Comparison of ENCODE assay signal across 21 cellular contexts in the genomic region with DNA sequence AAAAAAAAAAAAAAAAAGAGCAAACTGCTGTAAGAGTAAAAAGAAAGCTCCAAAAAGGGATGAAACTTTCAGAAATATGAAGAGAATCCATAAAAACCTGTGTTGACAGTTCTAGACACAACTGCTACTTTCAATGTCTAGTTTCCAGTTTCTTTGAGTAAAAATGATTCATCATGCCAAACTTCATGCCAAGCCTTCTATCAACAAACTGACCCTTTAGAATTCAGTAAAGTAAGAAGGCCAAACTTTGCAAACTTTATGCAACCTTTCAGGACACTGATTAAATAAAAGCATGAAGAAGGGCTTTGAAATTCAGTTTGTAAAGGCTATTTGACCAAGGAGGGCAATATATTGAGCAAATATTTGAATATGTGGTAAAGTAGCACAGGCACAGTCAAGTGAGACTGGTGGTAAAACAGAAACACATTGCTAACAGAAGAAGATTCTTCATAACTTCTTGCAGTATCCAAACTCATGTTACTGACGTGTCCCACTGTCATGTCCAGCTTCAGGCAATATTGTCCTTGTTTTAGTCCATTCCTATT. TPM values are rescaled to one million over a fixed set of nuclear protein-coding genes. Genes with fewer than 3 reads are reported as not detected.
DNase-seq lines count a peak whose midpoint lies in the region; ATAC-seq, FAIRE-seq and TF ChIP-seq lines count a peak whose summit lies in the region.
"Had no signal": no experiment of that assay in that cellular context is flagged by ENCODE, and none has a peak within 500 bp of the region (broad histone marks: within the 10 kb centered on the region; RNA-seq: fewer than 3 reads in every experiment).

No MANE protein-coding gene starts in this region.

- H3K4me2 ChIP-seq in HepG2 (ENCODE audit: low read depth, low read length) (no peak overlapping the region), neural progenitor cell (no peak overlapping the region)
- H3K4me2 ChIP-seq: KMS-11 had no signal

- peaks cover 10% of the 10 kb centered on the region for H3K4me1 ChIP-seq in HepG2 (ENCODE audit: insufficient read depth, low read length)
- no peaks in the 10 kb centered on the region for H3K4me1 ChIP-seq in right lobe of liver
- peaks cover 5% of the 10 kb centered on the region for H3K4me1 ChIP-seq in neural progenitor cell
- H3K4me1 ChIP-seq: Peyer's patch, SJSA1 had no signal

- H3K36me3 ChIP-seq in HepG2 (replicated peaks in 1 of 2; ENCODE audit: control insufficient read depth in 1 of 2, insufficient read depth in 2 of 2, low read length in 2 of 2) (no peaks in the 10 kb centered on the region), right lobe of liver (no peaks in the 10 kb centered on the region), neural progenitor cell (no peaks in the 10 kb centered on the region)
- H3K36me3 ChIP-seq: Peyer's patch, SJSA1 had no signal

- POLR2A ChIA-PET in HepG2 (lab: Yijun Ruan, JAX) = no interaction called here

- H3K79me2 ChIP-seq in HepG2 (ENCODE audit: insufficient read depth, low read length) (no peaks in the 10 kb centered on the region), neural progenitor cell (ENCODE audit: low read depth) (no peaks in the 10 kb centered on the region)

- no TSS peak for BruUV-seq in HepG2 (replicated peaks; lab: Mats Ljungman, UMichigan)

- no peak overlapping the region for H3K27ac Mint-ChIP-seq in neural progenitor cell
- H3K27ac Mint-ChIP-seq: CD4-positive, alpha-beta T cell had no signal

- TF ChIP-seq EP300 in HepG2 (IDR thresholded peaks at IDR 0.05; ENCODE audit: low read depth in 2 of 2, low read length in 2 of 2) (peak in 1 of 2 experiments; percentile 13; a peak in 1 of 4 replicates), HepG2 (CRISPR knock-in tag; IDR thresholded peaks at IDR 0.05; ENCODE audit: borderline replicate concordance) (no peak)

- TF ChIP-seq CTCF in HepG2 (CRISPR knock-in tag; IDR thresholded peaks at IDR 0.05) (no peak), right lobe of liver (IDR thresholded peaks at IDR 0.05) (no peak), neural progenitor cell (IDR thresholded peaks at IDR 0.05) (no peak)

- no peak overlapping the region for H3K27ac ChIP-seq in HepG2 (ENCODE audit: extremely low read length, insufficient read depth, low read length)
- H3K27ac ChIP-seq in right lobe of liver = no peak overlapping the region
- no peak overlapping the region for H3K27ac ChIP-seq in neural progenitor cell
- H3K27ac ChIP-seq: KMS-11, Peyer's patch, SJSA1 had no signal

- DNase-seq in HepG2 (ENCODE audit: low spot score) (peak; percentile 20), right lobe of liver (no peak), fibroblast of gingiva (ENCODE audit: low read depth) (peak; percentile 36), neural progenitor cell (ENCODE audit: low spot score) (no peak), ecto neural progenitor cell (ENCODE audit: low spot score) (no peak)
- no peak for DNase-seq in stimulated activated CD4-positive, alpha-beta T cell treated with anti-CD3 and anti-CD28 coated beads, Interleukin-15, amount 100 ng/mL, for 24 hours
- DNase-seq: CD4-positive, alpha-beta T cell; GOT3; NCI-H1436; NCI-H2029; NCI-H2171; NCI-H446; NCI-H526 treated with DMSO at 0.1 percent for 48 hours; Peyer's patch had no signal

- no peak for TF ChIP-seq RAD21 in HepG2 (CRISPR knock-in tag; IDR thresholded peaks at IDR 0.05)

- intact Hi-C loops in HepG2 (cut with micrococcal nuclease; ENCODE audit: unreplicated experiment) (no loop called here), right lobe of liver (cut with DNase I) (no loop called here)

- H3K9ac ChIP-seq in HepG2 (ENCODE audit: insufficient read depth, low read depth, low read length) (no peak overlapping the region), neural progenitor cell (no peak overlapping the region)
- H3K9ac ChIP-seq: KMS-11 had no signal

- H2AFZ ChIP-seq in HepG2 (ENCODE audit: low read length) (no peak overlapping the region), neural progenitor cell (replicated peaks) (peak overlapping the region; percentile 74)

- H3K27me3 ChIP-seq in HepG2 (ENCODE audit: control insufficient read depth in 1 of 2, insufficient read depth in 2 of 2, low read length in 2 of 2) (no peaks in the 10 kb centered on the region), right lobe of liver (no peaks in the 10 kb centered on the region), neural progenitor cell (no peaks in the 10 kb centered on the region)
- H3K27me3 ChIP-seq: Peyer's patch, SJSA1 had no signal

- TF ChIP-seq POLR2A in HepG2 (IDR thresholded peaks at IDR 0.05; ENCODE audit: insufficient read depth in 1 of 2, low read depth in 2 of 2, low read length in 2 of 2) = no peak
- TF ChIP-seq POLR2A in right lobe of liver (IDR thresholded peaks at IDR 0.05) = no peak

- 0% methylated on average over 1 of the region's 1 CpG for WGBS in HepG2 (ENCODE audit: low lambda C conversion rate)
- WGBS in right lobe of liver (ENCODE audit: insufficient coverage, low coverage, low lambda C conversion rate, missing lambda C conversion rate) = 85% methylated on average over 1 of the region's 1 CpG

- CTCF ChIA-PET in HepG2 (lab: Yijun Ruan, JAX; ENCODE audit: low intra/inter-chr PET ratio, low total read pairs) = no interaction called here

- peaks cover 13% of the 10 kb centered on the region for H3F3A ChIP-seq in neural progenitor cell (ENCODE audit: low read depth)

- peaks cover 2% of the 10 kb centered on the region for H3K27me3 Mint-ChIP-seq in neural progenitor cell (ENCODE audit: insufficient read depth, low read depth)

- no peak overlapping the region for H3K4me3 ChIP-seq in HepG2 (replicated peaks in 1 of 3; ENCODE audit: insufficient read depth in 1 of 3, low read depth in 2 of 3, low read length in 3 of 3)
- no peak overlapping the region for H3K4me3 ChIP-seq in right lobe of liver
- no peak overlapping the region for H3K4me3 ChIP-seq in neural progenitor cell
- H3K4me3 ChIP-seq: GM12878, Peyer's patch, SJSA1 had no signal

- ATAC-seq in HepG2 (no peak), right lobe of liver (no peak), HG03571 (IDR thresholded peaks at IDR 0.05; ENCODE audit: unreplicated experiment) (no peak), GM21515 (IDR thresholded peaks at IDR 0.05; ENCODE audit: unreplicated experiment) (no peak)
- ATAC-seq: GM12878 had no signal

- in situ Hi-C loops in HepG2 (cut with HindIII; ENCODE audit: extremely low pct_ligation_motif_present, low pct_unique_long_range_greater_than_20kb) = no loop called here

- H3K9me3 ChIP-seq in HepG2 (ENCODE audit: low read length) = no peaks in the 10 kb centered on the region
- no peaks in the 10 kb centered on the region for H3K9me3 ChIP-seq in right lobe of liver
- no peaks in the 10 kb centered on the region for H3K9me3 ChIP-seq in neural progenitor cell (ENCODE audit: low read depth)
- H3K9me3 ChIP-seq: Caco-2, Peyer's patch, SJSA1 had no signal

- no peak overlapping the region for H3K4me3 Mint-ChIP-seq in neural progenitor cell
- H3K4me3 Mint-ChIP-seq: CD4-positive, alpha-beta T cell had no signal

- H4K20me1 ChIP-seq in HepG2 (ENCODE audit: insufficient read depth, low read length) (no peaks in the 10 kb centered on the region), neural progenitor cell (ENCODE audit: low read depth) (no peaks in the 10 kb centered on the region)

- H3K4me1 Mint-ChIP-seq in neural progenitor cell = peaks cover 8% of the 10 kb centered on the region

- H3K36me3 Mint-ChIP-seq in neural progenitor cell = no peaks in the 10 kb centered on the region

- H3K9me3 Mint-ChIP-seq in neural progenitor cell = peaks cover 3% of the 10 kb centered on the region
- H3K9me3 Mint-ChIP-seq: CD4-positive, alpha-beta T cell had no signal

- FAIRE-seq in HepG2 (lab: Jason Lieb, UNC) = no peak
- FAIRE-seq: A204.1, GM12878 had no signal

TF ChIP-seq in HepG2, 621 proteins besides CTCF, POLR2A, EP300 and RAD21:
- 0 out of 2 replicates have a peak, but pooled peaks have one; percentile 28 for TF ChIP-seq NR2F2 (IDR thresholded peaks at IDR 0.05; ENCODE audit: borderline replicate concordance, low read depth)
- TF ChIP-seq, protein P1, sequence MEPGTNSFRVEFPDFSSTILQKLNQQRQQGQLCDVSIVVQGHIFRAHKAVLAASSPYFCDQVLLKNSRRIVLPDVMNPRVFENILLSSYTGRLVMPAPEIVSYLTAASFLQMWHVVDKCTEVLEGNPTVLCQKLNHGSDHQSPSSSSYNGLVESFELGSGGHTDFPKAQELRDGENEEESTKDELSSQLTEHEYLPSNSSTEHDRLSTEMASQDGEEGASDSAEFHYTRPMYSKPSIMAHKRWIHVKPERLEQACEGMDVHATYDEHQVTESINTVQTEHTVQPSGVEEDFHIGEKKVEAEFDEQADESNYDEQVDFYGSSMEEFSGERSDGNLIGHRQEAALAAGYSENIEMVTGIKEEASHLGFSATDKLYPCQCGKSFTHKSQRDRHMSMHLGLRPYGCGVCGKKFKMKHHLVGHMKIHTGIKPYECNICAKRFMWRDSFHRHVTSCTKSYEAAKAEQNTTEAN (CRISPR knock-in tag; conservative IDR thresholded peaks at IDR 0.05) = no peak
- TF ChIP-seq TCF7 (IDR thresholded peaks at IDR 0.05; ENCODE audit: low read depth) = peak; percentile 17; the same call in 1 of the 2 replicates

RNA-seq across cellular contexts. Expression of gene CFAP20DC, which starts 56.3 kb away (rescaled TPM):
- total RNA-seq in HepG2 (2016; rRNA removed; fragmentation: Illumina TruSeq; extraction: Trizol) (not detected in 2 replicates), right lobe of liver (1 to 10 TPM in 5 of 6 experiments, under 1 TPM in 1; 0.67 to 2.7 (median 1.5) TPM), neural progenitor cell (ENCODE audit: low replicate concordance) (9.6 and 14.0 TPM in 2 replicates)
- total RNA-seq in HepG2 (2016; cell fraction: cytosol; rRNA removed; fragmentation: Illumina TruSeq; extraction: Trizol; ENCODE audit: low read depth) = not detected in 2 replicates
- total RNA-seq in HepG2 (2016; cell fraction: insoluble cytoplasmic fraction; rRNA removed; fragmentation: Illumina TruSeq; extraction: Trizol) = not detected in 2 replicates
- total RNA-seq in HepG2 (2016; cell fraction: membrane; rRNA removed; fragmentation: Illumina TruSeq; extraction: Trizol) = not detected in 2 replicates
- not detected in 2 replicates for total RNA-seq in HepG2 (2016; cell fraction: nucleus; rRNA removed; fragmentation: Illumina TruSeq; extraction: Trizol)
- not detected in 2 replicates for polyA plus RNA-seq in HepG2 (2011; rRNA removed)
- polyA plus RNA-seq in HepG2 (2011; cell fraction: cytosol; rRNA removed) = not detected in 2 replicates
- polyA plus RNA-seq in HepG2 (2011; cell fraction: nucleus; rRNA removed) = not detected in 2 replicates
- polyA plus RNA-seq in HepG2 (2012) = not detected in 2 replicates
- polyA plus RNA-seq in HepG2 (2016; cell fraction: cytosol; fragmentation: Illumina TruSeq; extraction: Trizol; ENCODE audit: low read depth) = not detected in 2 replicates
- polyA plus RNA-seq in HepG2 (2016; cell fraction: insoluble cytoplasmic fraction; fragmentation: Illumina TruSeq; extraction: Trizol; ENCODE audit: low read depth) = not detected in 2 replicates
- polyA plus RNA-seq in HepG2 (2016; cell fraction: membrane; fragmentation: Illumina TruSeq; extraction: Trizol; ENCODE audit: low read depth) = not detected in 2 replicates
- not detected in 2 replicates for polyA plus RNA-seq in HepG2 (2016; cell fraction: nucleus; fragmentation: Illumina TruSeq; extraction: Trizol; ENCODE audit: insufficient read depth, low read depth)
- polyA minus RNA-seq in HepG2 (2011; rRNA and poly(A)+ RNA removed; ENCODE audit: low replicate concordance) = not detected in 2 replicates
- not detected in 2 replicates for polyA minus RNA-seq in HepG2 (2011; cell fraction: cytosol; rRNA and poly(A)+ RNA removed)
- polyA minus RNA-seq in HepG2 (2011; cell fraction: nucleus; rRNA and poly(A)+ RNA removed) = not detected in 2 replicates
- total RNA-seq: Peyer's patch had no signal

Comparison
In these comparisons a context has a peak if more than half of its experiments do, and no peak if none do; other contexts are left out.
1. DNase-seq: peak in HepG2 (single experiment) and fibroblast of gingiva (single experiment); none in right lobe of liver (0 of 3), neural progenitor cell (single experiment), ecto neural progenitor cell (single experiment) and stimulated activated CD4-positive, alpha-beta T cell treated with anti-CD3 and anti-CD28 coated beads, Interleukin-15, amount 100 ng/mL, for 24 hours (single experiment).